In genomic region chr7:117827861-117828260, GRCh38 we compare ENCODE assay signal across 13 cellular contexts. TPM values are rescaled to one million over a fixed set of nuclear protein-coding genes. Genes with fewer than 3 reads are reported as not detected.
DNase-seq lines count a peak whose midpoint lies in the region; ATAC-seq and TF ChIP-seq lines count a peak whose summit lies in the region.
"Had no signal": no experiment of that assay in that cellular context is flagged by ENCODE, and none has a peak within 500 bp of the region (broad histone marks: within the 10 kb centered on the region; RNA-seq: fewer than 3 reads in every experiment).

No MANE protein-coding gene starts in this region.

- DNase-seq in NCI-H1092 treated with DMSO at 0.1 percent for 48 hours (lab: John Stamatoyannopoulos, UW) (peak; percentile 15), NCI-H1092 (lab: John Stamatoyannopoulos, UW) (no peak), foreskin keratinocyte (peak; percentile 37 to 64), upper lobe of right lung (no peak), glutamatergic neuron (no peak), natural killer cell (no peak)
- DNase-seq in activated effector memory CD4-positive, alpha-beta T cell treated with Interleukin-2 at 50 U/mL for 16 hours = no peak
- DNase-seq: 8988T, Kasumi-1, left ventricle myocardium superior, SHP77 treated with DMSO at 0.1 percent for 48 hours had no signal

- H3K27ac ChIP-seq in foreskin keratinocyte (no peak overlapping the region), upper lobe of right lung (no peak overlapping the region)

- H3K27me3 ChIP-seq in foreskin keratinocyte = peaks cover 14% of the 10 kb centered on the region
- no peaks in the 10 kb centered on the region for H3K27me3 ChIP-seq in upper lobe of right lung

- no peaks in the 10 kb centered on the region for H3K36me3 Mint-ChIP-seq in glutamatergic neuron (ENCODE audit: unreplicated experiment)
- H3K36me3 Mint-ChIP-seq in natural killer cell = no peaks in the 10 kb centered on the region

- TF ChIP-seq CTCF in foreskin keratinocyte (conservative IDR thresholded peaks at IDR 0.05) (no peak), upper lobe of right lung (IDR thresholded peaks at IDR 0.05) (no peak), glutamatergic neuron (IDR thresholded peaks at IDR 0.05; ENCODE audit: partially characterized antibody, unreplicated experiment) (no peak), natural killer cell (IDR thresholded peaks at IDR 0.05) (no peak)

- H3K4me3 Mint-ChIP-seq in glutamatergic neuron (ENCODE audit: unreplicated experiment) (no peak overlapping the region), natural killer cell (no peak overlapping the region)

- peaks cover 7% of the 10 kb centered on the region for H3K4me1 Mint-ChIP-seq in glutamatergic neuron (ENCODE audit: low read depth, unreplicated experiment)
- H3K4me1 Mint-ChIP-seq in natural killer cell = no peaks in the 10 kb centered on the region

- H3K27me3 Mint-ChIP-seq in glutamatergic neuron (ENCODE audit: unreplicated experiment) (no peaks in the 10 kb centered on the region), natural killer cell (ENCODE audit: low read depth in 2 of 2) (no peaks in the 10 kb centered on the region)

- intact Hi-C loops in upper lobe of right lung (cut with DNase I) = no loop called here
- intact Hi-C loops in natural killer cell (cut with micrococcal nuclease) = no loop called here

- H3K9me3 Mint-ChIP-seq in glutamatergic neuron (ENCODE audit: unreplicated experiment) (peaks cover 3% of the 10 kb centered on the region), natural killer cell (peaks cover 2% of the 10 kb centered on the region in 2 donors)

- H3K27ac Mint-ChIP-seq in glutamatergic neuron (ENCODE audit: unreplicated experiment) (no peak overlapping the region), natural killer cell (no peak overlapping the region)

- ATAC-seq in SK-N-SH treated with all-trans-retinoic acid at 6 μM for 48 hours (peak; percentile 61), foreskin keratinocyte (peak; percentile 75), upper lobe of right lung (peak; percentile 46), natural killer cell (no peak)
- ATAC-seq: left ventricle myocardium superior had no signal

- H3K4me1 ChIP-seq in foreskin keratinocyte (peaks cover 6% of the 10 kb centered on the region), upper lobe of right lung (peaks cover 20% of the 10 kb centered on the region)

- no peaks in the 10 kb centered on the region for H3K36me3 ChIP-seq in upper lobe of right lung

- no peaks in the 10 kb centered on the region for H3K9me3 ChIP-seq in upper lobe of right lung

- H3K4me3 ChIP-seq in upper lobe of right lung = no peak overlapping the region
- H3K4me3 ChIP-seq: coronary artery had no signal

TF ChIP-seq in SK-N-SH treated with all-trans-retinoic acid at 6 μM for 48 hours, 23 proteins besides CTCF, POLR2A, EP300 and RAD21:
- TF ChIP-seq OSR1 (CRISPR knock-in tag; IDR thresholded peaks at IDR 0.05) (no peak), CSRNP3 (CRISPR knock-in tag; IDR thresholded peaks at IDR 0.05) (no peak), ZFP3 (CRISPR knock-in tag; IDR thresholded peaks at IDR 0.05) (no peak), POU6F1 (CRISPR knock-in tag; IDR thresholded peaks at IDR 0.05; ENCODE audit: borderline replicate concordance, low read depth) (no peak), ZC3H10 (CRISPR knock-in tag; IDR thresholded peaks at IDR 0.05) (no peak), SNAI2 (CRISPR knock-in tag; IDR thresholded peaks at IDR 0.05) (no peak), TSHZ2 (CRISPR knock-in tag; IDR thresholded peaks at IDR 0.05) (no peak), ISL1 (CRISPR knock-in tag; IDR thresholded peaks at IDR 0.05) (no peak)

RNA-seq across cellular contexts. Expression of gene CTTNBP2, which starts 45.4 kb away (rescaled TPM):
- total RNA-seq in foreskin keratinocyte (0.14 and 0.75 TPM in 2 replicates), upper lobe of right lung (6.3 TPM), glutamatergic neuron (ENCODE audit: unreplicated experiment) (22.2 TPM), natural killer cell (under 1 TPM in 1 of 3 donors, not detected in 2; 0.10 TPM)
- 0.13 TPM in 1 of 2 replicates, not detected in the other for polyA plus RNA-seq in foreskin keratinocyte

Comparison
In these comparisons a context has a peak if more than half of its experiments do, and no peak if none do; other contexts are left out.
1. DNase-seq: peak in NCI-H1092 treated with DMSO at 0.1 percent for 48 hours (single experiment) and foreskin keratinocyte (2 of 2); none in NCI-H1092 (single experiment), upper lobe of right lung (single experiment), glutamatergic neuron (single experiment), natural killer cell (single experiment) and activated effector memory CD4-positive, alpha-beta T cell treated with Interleukin-2 at 50 U/mL for 16 hours (single experiment).
2. ATAC-seq: peak in SK-N-SH treated with all-trans-retinoic acid at 6 μM for 48 hours (single experiment), foreskin keratinocyte (single experiment) and upper lobe of right lung (single experiment); none in natural killer cell (0 of 3).